40 cellular contexts compared by ENCODE assay signal in genomic region chr14:93747102-93747501, GRCh38. TPM values are rescaled to one million over a fixed set of nuclear protein-coding genes. Genes with fewer than 3 reads are reported as not detected.
DNase-seq lines count a peak whose midpoint lies in the region; ATAC-seq, FAIRE-seq and TF ChIP-seq lines count a peak whose summit lies in the region.
"Had no signal": no experiment of that assay in that cellular context is flagged by ENCODE, and none has a peak within 500 bp of the region (broad histone marks: within the 10 kb centered on the region; RNA-seq: fewer than 3 reads in every experiment).

No MANE protein-coding gene starts in this region.

- H3K36me3 ChIP-seq in left ventricle myocardium inferior (no peaks in the 10 kb centered on the region), heart left ventricle (no peaks in the 10 kb centered on the region)
- H3K36me3 ChIP-seq: adrenal gland, brain microvascular endothelial cell, SJSA1, upper lobe of right lung had no signal

- H3K9me3 ChIP-seq in left ventricle myocardium inferior (replicated peaks) (no peaks in the 10 kb centered on the region), heart left ventricle (no peaks in the 10 kb centered on the region)
- H3K9me3 ChIP-seq: adrenal gland, SJSA1, upper lobe of right lung had no signal

- H3K4me3 ChIP-seq in left ventricle myocardium inferior: no peak overlapping the region
- H3K4me3 ChIP-seq in heart left ventricle: no peak overlapping the region
- H3K4me3 ChIP-seq: adrenal gland, lung, SJSA1, upper lobe of right lung had no signal

- 62 to 77% (median 72%) methylated on average over 15 of the region's 15 CpGs for WGBS in heart left ventricle, 4 donors

- H3K4me1 ChIP-seq in left ventricle myocardium inferior (peaks cover 78% of the 10 kb centered on the region), heart left ventricle (peaks cover 0 to 48% (median 15%) of the 10 kb centered on the region in 12 donors)
- H3K4me1 ChIP-seq: adrenal gland, parathyroid adenoma, SJSA1, upper lobe of right lung had no signal

- H3K27me3 ChIP-seq in left ventricle myocardium inferior (ENCODE audit: low read depth) (no peaks in the 10 kb centered on the region), heart left ventricle (no peaks in the 10 kb centered on the region)
- H3K27me3 ChIP-seq: brain microvascular endothelial cell, SJSA1 had no signal

- ATAC-seq in heart left ventricle (no peak), GM19463 (IDR thresholded peaks at IDR 0.05; ENCODE audit: unreplicated experiment) (no peak)
- ATAC-seq: activated CD4-positive, alpha-beta T cell treated with anti-CD3 and anti-CD28 coated beads for 36 hours; activated CD8-positive, alpha-beta T cell treated with anti-CD3 and anti-CD28 coated beads for 36 hours; Panc1; sciatic nerve; upper lobe of right lung had no signal

- TF ChIP-seq CTCF in left ventricle myocardium inferior (IDR thresholded peaks at IDR 0.05; ENCODE audit: borderline replicate concordance) (no peak), heart left ventricle (IDR thresholded peaks at IDR 0.05) (no peak)

- no peak for FAIRE-seq in frontal cortex (lab: Jason Lieb, UNC)
- FAIRE-seq: A204.1, colon, keratinocyte had no signal

- intact Hi-C loops in left ventricle myocardium inferior (cut with micrococcal nuclease) (no loop called here), heart left ventricle (cut with DNase I) (loop anchor here in 1 of 10 donors (5.0 kb wide), 1 partner anchor 40 kb away; the partner anchor contains the start of gene PRIMA1)

- no peak for TF ChIP-seq POLR2A in heart left ventricle (IDR thresholded peaks at IDR 0.05)

- DNase-seq in left ventricle myocardium inferior: no peak
- DNase-seq in heart left ventricle: no peak
- peak in 32 of 51 donors; percentile 13 to 72 (median 36) for DNase-seq in hypothalamus (lab: John Stamatoyannopoulos, UW)
- peak; percentile 68 for DNase-seq in pons (ENCODE audit: low spot score)
- no peak for DNase-seq in OCI-M1 (lab: John Stamatoyannopoulos, UW)
- DNase-seq in frontal cortex (ENCODE audit: low spot score in 2 of 2): no peak
- DNase-seq in NCI-H748 treated with DMSO at 0.1 percent for 48 hours (lab: John Stamatoyannopoulos, UW): no peak
- DNase-seq: activated CD4-positive, alpha-beta T cell treated with anti-CD3 and anti-CD28 coated beads for 36 hours; activated CD8-positive, alpha-beta memory T cell treated with anti-CD3 and anti-CD28 coated beads, Interleukin-2, amount 50 U/mL, for 48 hours; activated CD8-positive, alpha-beta T cell treated with anti-CD3 and anti-CD28 coated beads for 36 hours; activated naive CD4-positive, alpha-beta T cell treated with anti-CD3 and anti-CD28 coated beads, Interleukin-2, amount 10 ng/mL, durations not matched to agents 7 days and 5 days; adrenal gland; brain microvascular endothelial cell; CD4-positive, alpha-beta T cell; DND-41; effector CD8-positive, alpha-beta T cell; glutamatergic neuron; GOT3; MV-4-11; NCI-H1436 treated with DMSO at 0.1 percent for 48 hours; NCI-H2081 treated with DMSO at 0.1 percent for 48 hours; NCI-H226; NCI-H526 treated with DMSO at 0.1 percent for 48 hours; stimulated activated CD4-positive, alpha-beta T cell treated with anti-CD3 and anti-CD28 coated beads, Interleukin-12 subunit alpha, Interleukin-12 subunit beta, amount 100 ng/mL, for 4 hours; stimulated activated CD4-positive, alpha-beta T cell treated with anti-CD3 and anti-CD28 coated beads, Interleukin-2, amount 100 ng/mL, for 48 hours; T-helper 9 cell; upper lobe of right lung had no signal

- H3K27ac ChIP-seq in left ventricle myocardium inferior (replicated peaks) (peak overlapping the region; percentile 96), heart left ventricle (peak overlapping the region in 1 of 12 donors; percentile 78)
- H3K27ac ChIP-seq: adrenal gland, brain microvascular endothelial cell, epithelial cell of prostate, parathyroid adenoma, SJSA1, upper lobe of right lung, VCaP had no signal

RNA-seq across cellular contexts. Expression of gene PRIMA1, which starts 41.2 kb away (rescaled TPM):
- total RNA-seq in left ventricle myocardium inferior: 7.3 TPM
- 10 to 100 TPM in 3 of 9 donors, 1 to 10 TPM in 6; 1.8 to 12.2 (median 5.0) TPM for total RNA-seq in heart left ventricle
- polyA plus RNA-seq in heart left ventricle: 10 to 100 TPM in 1 of 2 donors, 1 to 10 TPM in 1; 1.4 to 27.5 TPM
- total RNA-seq in frontal cortex: under 0.01 TPM
- total RNA-seq: activated CD4-positive, alpha-beta T cell treated with anti-CD3 and anti-CD28 coated beads for 36 hours; activated CD8-positive, alpha-beta T cell treated with anti-CD3 and anti-CD28 coated beads for 36 hours; CD4-positive, alpha-beta T cell; HT-29; SJSA1 had no signal
- polyA plus RNA-seq: IgD-negative memory B cell, keratinocyte had no signal

Comparison
In these comparisons a context has a peak if more than half of its experiments do, and no peak if none do; other contexts are left out.
1. DNase-seq: peak in hypothalamus (32 of 51) and pons (single experiment); none in left ventricle myocardium inferior (single experiment), heart left ventricle (0 of 5), OCI-M1 (single experiment), frontal cortex (0 of 2) and NCI-H748 treated with DMSO at 0.1 percent for 48 hours (single experiment).